ENCODE assay signal across 10 cellular contexts in genomic region chr15:96321422-96322391, GRCh38. TPM values are rescaled to one million over a fixed set of nuclear protein-coding genes. Genes with fewer than 3 reads are reported as not detected.
A peak's percentile ranks its signal among the peaks of the same experiment; 100 is the strongest.
DNase-seq lines count a peak whose midpoint lies in the region; ATAC-seq, FAIRE-seq and TF ChIP-seq lines count a peak whose summit lies in the region.
"Had no signal": no experiment of that assay in that cellular context is flagged by ENCODE, and none has a peak within 500 bp of the region (broad histone marks: within the 10 kb centered on the region; RNA-seq: fewer than 3 reads in every experiment).

No MANE protein-coding gene starts in this region.

- H3K4me3 ChIP-seq in HUES64 (ENCODE audit: low read length) (peak overlapping the region; percentile 43), H1 (ENCODE audit: extremely low read depth in 1 of 4, insufficient read depth in 2 of 4, low read depth in 3 of 4, low read length in 4 of 4) (peak overlapping the region; percentile 17 to 60 (median 32); a peak in 7 of 8 replicates), lower leg skin (ENCODE audit: low read depth, poor library complexity, severe bottlenecking) (peak overlapping the region; percentile 15), thoracic aorta (peak overlapping the region; percentile 76)

- H3K23ac ChIP-seq in H1 (ENCODE audit: insufficient read length), result no peak overlapping the region

- H3K4me1 Mint-ChIP-seq in activated T-helper 17 cell treated with anti-CD3 and anti-CD28 coated beads, Interleukin-2, amount 50 U/mL, for 72 hours, result no peaks in the 10 kb centered on the region

- no peaks in the 10 kb centered on the region for H3K9me3 Mint-ChIP-seq in activated T-helper 17 cell treated with anti-CD3 and anti-CD28 coated beads, Interleukin-2, amount 50 U/mL, for 72 hours
- H3K9me3 Mint-ChIP-seq: activated naive CD8-positive, alpha-beta T cell treated with anti-CD3 and anti-CD28 coated beads, Interleukin-2, amount 10 ng/mL, durations not matched to agents 7 days and 5 days had no signal

- intact Hi-C loops in lower leg skin (cut with DNase I; ENCODE audit: low total_unique reads), result no loop called here

- H3K18ac ChIP-seq in H1 (ENCODE audit: extremely low read depth, low read length), result peak overlapping the region; percentile 56; the same call in 1 of the 2 replicates

- 1% methylated on average over 67 of the region's 67 CpGs for WGBS in HUES64
- WGBS in H1 (ENCODE audit: extremely low coverage in 1 of 2, insufficient coverage in 1 of 2, insufficient read length in 1 of 2, insufficient replicate concordance in 2 of 2, low coverage in 1 of 2, low lambda C conversion rate in 2 of 2, missing lambda C conversion rate in 1 of 2), 2 experiments, result 2% methylated on average over 64 of the region's 67 CpGs; no CpG with 5 or more reads in 1 of the 2 experiments
- WGBS in lower leg skin, 2 donors, result 5 to 6% methylated on average over 63 to 66 of the region's 67 CpGs

- H3K79me1 ChIP-seq in H1 (ENCODE audit: low read depth, low read length), result no peaks in the 10 kb centered on the region

- peaks cover 3% of the 10 kb centered on the region; the same call in 1 of the 2 replicates for H3K23me2 ChIP-seq in H1 (ENCODE audit: low read depth, low read length)

- H3K27ac Mint-ChIP-seq in activated T-helper 17 cell treated with anti-CD3 and anti-CD28 coated beads, Interleukin-2, amount 50 U/mL, for 72 hours, result no peak overlapping the region
- H3K27ac Mint-ChIP-seq: activated naive CD8-positive, alpha-beta T cell treated with anti-CD3 and anti-CD28 coated beads, Interleukin-2, amount 10 ng/mL, durations not matched to agents 7 days and 5 days had no signal

- no peak for TF ChIP-seq RAD21 in H1 (IDR thresholded peaks at IDR 0.05 in 1 of 2, conservative IDR thresholded peaks at IDR 0.05 in 1 of 2; ENCODE audit: low read depth in 2 of 2, low read length in 2 of 2)

- TF ChIP-seq POLR2A in H1 (IDR thresholded peaks at IDR 0.05; ENCODE audit: control extremely low read depth in 1 of 2, low read depth in 2 of 2, low read length in 2 of 2) (no peak), lower leg skin (IDR thresholded peaks at IDR 0.05) (no peak)

- no peak overlapping the region for H3K9ac ChIP-seq in HUES64 (ENCODE audit: low read depth, low read length)
- no peak overlapping the region for H3K9ac ChIP-seq in H1 (replicated peaks in 1 of 4; ENCODE audit: extremely low read depth in 1 of 4, low read depth in 3 of 4, low read length in 3 of 4)

- H3K27me3 ChIP-seq in HUES64 (ENCODE audit: insufficient read depth, low read length), result peaks cover 95% of the 10 kb centered on the region
- H3K27me3 ChIP-seq in H1 (replicated peaks in 1 of 4; ENCODE audit: control insufficient read depth in 3 of 4, extremely low read depth in 1 of 4, insufficient read depth in 3 of 4, low read length in 3 of 4), result peaks cover 64 to 88% (median 77%) of the 10 kb centered on the region in 4 experiments
- peaks cover 3% of the 10 kb centered on the region for H3K27me3 ChIP-seq in thoracic aorta (replicated peaks; ENCODE audit: insufficient read depth)

- CTCF ChIA-PET in H1 (lab: Charles Lee; ENCODE audit: partially characterized antibody), result interaction anchor here (1.2 to 2.8 kb wide), 5 partner anchors 10 to 264 kb away, joined by 3 to 9 read pairs (median 6); no protein-coding TSS in a partner anchor

- no peak overlapping the region for H3K4me3 Mint-ChIP-seq in activated T-helper 17 cell treated with anti-CD3 and anti-CD28 coated beads, Interleukin-2, amount 50 U/mL, for 72 hours
- H3K4me3 Mint-ChIP-seq: activated naive CD8-positive, alpha-beta T cell treated with anti-CD3 and anti-CD28 coated beads, Interleukin-2, amount 10 ng/mL, durations not matched to agents 7 days and 5 days had no signal

- no peak overlapping the region for H4K91ac ChIP-seq in H1 (replicated peaks; ENCODE audit: insufficient read length, low read length)

- H3K79me2 ChIP-seq in H1 (ENCODE audit: control insufficient read depth in 1 of 2, insufficient read depth in 2 of 2, low read length in 2 of 2), result no peaks in the 10 kb centered on the region

- H3K14ac ChIP-seq in H1 (ENCODE audit: insufficient read length), result no peak overlapping the region

- H3K27me3 Mint-ChIP-seq in activated T-helper 17 cell treated with anti-CD3 and anti-CD28 coated beads, Interleukin-2, amount 50 U/mL, for 72 hours, result peaks cover 41% of the 10 kb centered on the region

- TF ChIP-seq EP300 in H1 (IDR thresholded peaks at IDR 0.05; ENCODE audit: borderline replicate concordance in 1 of 2, low read depth in 2 of 2, low read length in 2 of 2), result no peak

- no peak overlapping the region for H4K5ac ChIP-seq in H1 (ENCODE audit: insufficient read length, low read depth, low read length)

- peaks cover 0 to 4% of the 10 kb centered on the region in 2 experiments for H4K20me1 ChIP-seq in H1 (replicated peaks in 1 of 2; ENCODE audit: control insufficient read depth in 1 of 2, insufficient read depth in 2 of 2, low read length in 2 of 2)

- H2BK12ac ChIP-seq in H1 (ENCODE audit: low read depth, low read length), result no peak overlapping the region

- POLR2A ChIA-PET in H1 (lab: Charles Lee; ENCODE audit: partially characterized antibody), result interaction anchor here (2.0 to 2.1 kb wide), 2 partner anchors 9 to 18 kb away, joined by 4 to 6 read pairs; partner anchors contain the start of gene NR2F2

- no peaks in the 10 kb centered on the region for H3K9me3 ChIP-seq in HUES64 (ENCODE audit: insufficient read depth, low read depth, low read length)
- H3K9me3 ChIP-seq in H1 (ENCODE audit: insufficient read depth in 2 of 2, low read depth in 1 of 2, low read length in 1 of 2), result no peaks in the 10 kb centered on the region
- H3K9me3 ChIP-seq in thoracic aorta, result no peaks in the 10 kb centered on the region

- peak; percentile 21 for ATAC-seq in thoracic aorta (ENCODE audit: insufficient number of reproducible peaks, low FRiP score, low read depth)
- no peak for ATAC-seq in GM19324 (IDR thresholded peaks at IDR 0.05; ENCODE audit: low FRiP score, unreplicated experiment)
- ATAC-seq in activated T-helper 17 cell treated with anti-CD3 and anti-CD28 coated beads, Interleukin-2, amount 50 U/mL, for 72 hours (replicated peaks), result no peak
- ATAC-seq in GM21717 (IDR thresholded peaks at IDR 0.05; ENCODE audit: unreplicated experiment), result no peak

- TF ChIP-seq CTCF in H1 (IDR thresholded peaks at IDR 0.05; ENCODE audit: control extremely low read depth in 1 of 3, insufficient read depth in 1 of 3, low read depth in 1 of 3, low read length in 3 of 3) (no peak), lower leg skin (IDR thresholded peaks at IDR 0.05) (no peak), thoracic aorta (IDR thresholded peaks at IDR 0.05) (no peak)

- no peak overlapping the region for H4K8ac ChIP-seq in H1 (ENCODE audit: extremely low read depth, insufficient read depth, low read length)

- H2BK15ac ChIP-seq in H1 (ENCODE audit: low read length), result no peak overlapping the region

- peak in 1 of 2 experiments; percentile 71 for DNase-seq in H1 (ENCODE audit: low read depth in 1 of 2, low spot score in 2 of 2)
- DNase-seq in lower leg skin (ENCODE audit: low spot score in 2 of 2), result peak in 1 of 2 donors; percentile 88
- no peak for DNase-seq in thoracic aorta (ENCODE audit: low spot score)
- DNase-seq in NCI-H1694 treated with DMSO at 0.1 percent for 48 hours (lab: John Stamatoyannopoulos, UW), result no peak
- DNase-seq: activated naive CD8-positive, alpha-beta T cell treated with anti-CD3 and anti-CD28 coated beads, Interleukin-2, amount 10 ng/mL, durations not matched to agents 7 days and 5 days had no signal

- H2BK20ac ChIP-seq in H1 (ENCODE audit: low read length), result no peak overlapping the region

- H2BK5ac ChIP-seq in H1 (ENCODE audit: low read depth, low read length), result no peak overlapping the region

- H2AK5ac ChIP-seq in H1 (ENCODE audit: low read depth, low read length), result no peak overlapping the region

- peaks cover 4% of the 10 kb centered on the region for H3K36me3 Mint-ChIP-seq in activated T-helper 17 cell treated with anti-CD3 and anti-CD28 coated beads, Interleukin-2, amount 50 U/mL, for 72 hours (ENCODE audit: low read depth)
- H3K36me3 Mint-ChIP-seq: activated naive CD8-positive, alpha-beta T cell treated with anti-CD3 and anti-CD28 coated beads, Interleukin-2, amount 10 ng/mL, durations not matched to agents 7 days and 5 days had no signal

- no peak overlapping the region for H3K4ac ChIP-seq in H1 (replicated peaks; ENCODE audit: insufficient read length, low read depth, low read length)

- H2BK120ac ChIP-seq in H1 (replicated peaks; ENCODE audit: low read depth, low read length), result no peak overlapping the region

- H3K36me3 ChIP-seq in HUES64 (ENCODE audit: insufficient read depth, low read length) (no peaks in the 10 kb centered on the region), H1 (ENCODE audit: control insufficient read depth in 2 of 4, insufficient read depth in 4 of 4, low read length in 3 of 4) (no peaks in the 10 kb centered on the region), thoracic aorta (no peaks in the 10 kb centered on the region)

- no peak overlapping the region for H3K56ac ChIP-seq in H1 (replicated peaks; ENCODE audit: insufficient read length, low read depth, low read length)

- FAIRE-seq in H1 (lab: Jason Lieb, UNC), result no peak

- H3K27ac ChIP-seq in HUES64 (ENCODE audit: low read depth, low read length) (no peak overlapping the region), H1 (ENCODE audit: low read depth, low read length) (no peak overlapping the region), thoracic aorta (peak overlapping the region; percentile 75 to 79)
- H3K27ac ChIP-seq: HL-60 had no signal

- H2AFZ ChIP-seq in H1 (ENCODE audit: low read length), result no peak overlapping the region; the same call in 1 of the 2 replicates

- peak overlapping the region; percentile 75 to 80 for H3K4me2 ChIP-seq in H1 (ENCODE audit: insufficient read depth in 1 of 2, low read depth in 2 of 2, low read length in 2 of 2)

- H3K4me1 ChIP-seq in HUES64 (ENCODE audit: insufficient read depth, low read length), result peaks cover 45% of the 10 kb centered on the region
- H3K4me1 ChIP-seq in H1 (replicated peaks in 1 of 4; ENCODE audit: control insufficient read depth in 3 of 4, insufficient read depth in 4 of 4, low read length in 3 of 4), result peaks cover 7 to 34% (median 17%) of the 10 kb centered on the region in 4 experiments
- H3K4me1 ChIP-seq in thoracic aorta (ENCODE audit: control insufficient read depth in 1 of 2, low read depth in 2 of 2), result peaks cover 3 to 43% of the 10 kb centered on the region in 2 donors

RNA-seq across cellular contexts. Expression of gene NR2F2, which starts 8.8 kb away (rescaled TPM):
- polyA plus RNA-seq in HUES64 (2013, experiment 1 of 2), result 5.0 TPM
- 8.1 TPM for polyA plus RNA-seq in HUES64 (2013, experiment 2 of 2)
- not detected in 2 replicates for total RNA-seq in H1 (2021; fragmentation: NEBNext Ultra II Directional; extraction: Animal tissue kit (Norgen Biotek cat#: 25700))
- 0.03 and 0.14 TPM in 2 replicates for polyA plus RNA-seq in H1 (2011; rRNA removed)
- polyA plus RNA-seq in H1 (2011; cell fraction: cytosol; rRNA removed), result 0.05 TPM
- polyA plus RNA-seq in H1 (2011; cell fraction: nucleus; rRNA removed), result 0.07 TPM
- polyA plus RNA-seq in H1 (2012, experiment 1 of 2), result 0.21 to 0.88 TPM (median 0.46 TPM) in 4 replicates
- 0.10 TPM for polyA plus RNA-seq in H1 (2012, experiment 2 of 2)
- 0.04 TPM for polyA plus RNA-seq in H1 (2013, experiment 1 of 2)
- 0.04 TPM for polyA plus RNA-seq in H1 (2013, experiment 2 of 2)
- 0.03 TPM in 1 of 2 replicates, not detected in the other for polyA minus RNA-seq in H1 (2011; rRNA and poly(A)+ RNA removed)
- polyA minus RNA-seq in H1 (2011; cell fraction: cytosol; rRNA and poly(A)+ RNA removed), result 0.29 TPM
- polyA minus RNA-seq in H1 (2011; cell fraction: nucleus; rRNA and poly(A)+ RNA removed), result not detected
- 10 to 100 TPM in 1 of 4 donors, 1 to 10 TPM in 3; 3.9 to 14.0 (median 6.5) TPM for total RNA-seq in lower leg skin
- total RNA-seq in thoracic aorta, result 10 to 100 TPM; 31.8 to 49.8 TPM
- total RNA-seq in activated T-helper 17 cell treated with anti-CD3 and anti-CD28 coated beads, Interleukin-2, amount 50 U/mL, for 72 hours, result not detected
- total RNA-seq: activated naive CD8-positive, alpha-beta T cell treated with anti-CD3 and anti-CD28 coated beads, Interleukin-2, amount 10 ng/mL, durations not matched to agents 7 days and 5 days had no signal

Comparison
In these comparisons a context has a peak if more than half of its experiments do, and no peak if none do; other contexts are left out.
1. H3K27ac ChIP-seq: peak in thoracic aorta (2 of 2); none in HUES64 (single experiment) and H1 (single experiment).
2. H3K4me3 ChIP-seq: peak in every context shown above with its lines; median percentile 76 in thoracic aorta; 43 in HUES64; 32 in H1; 15 in lower leg skin.